ENCODE assay signal across 9 cellular contexts in the genomic region with DNA sequence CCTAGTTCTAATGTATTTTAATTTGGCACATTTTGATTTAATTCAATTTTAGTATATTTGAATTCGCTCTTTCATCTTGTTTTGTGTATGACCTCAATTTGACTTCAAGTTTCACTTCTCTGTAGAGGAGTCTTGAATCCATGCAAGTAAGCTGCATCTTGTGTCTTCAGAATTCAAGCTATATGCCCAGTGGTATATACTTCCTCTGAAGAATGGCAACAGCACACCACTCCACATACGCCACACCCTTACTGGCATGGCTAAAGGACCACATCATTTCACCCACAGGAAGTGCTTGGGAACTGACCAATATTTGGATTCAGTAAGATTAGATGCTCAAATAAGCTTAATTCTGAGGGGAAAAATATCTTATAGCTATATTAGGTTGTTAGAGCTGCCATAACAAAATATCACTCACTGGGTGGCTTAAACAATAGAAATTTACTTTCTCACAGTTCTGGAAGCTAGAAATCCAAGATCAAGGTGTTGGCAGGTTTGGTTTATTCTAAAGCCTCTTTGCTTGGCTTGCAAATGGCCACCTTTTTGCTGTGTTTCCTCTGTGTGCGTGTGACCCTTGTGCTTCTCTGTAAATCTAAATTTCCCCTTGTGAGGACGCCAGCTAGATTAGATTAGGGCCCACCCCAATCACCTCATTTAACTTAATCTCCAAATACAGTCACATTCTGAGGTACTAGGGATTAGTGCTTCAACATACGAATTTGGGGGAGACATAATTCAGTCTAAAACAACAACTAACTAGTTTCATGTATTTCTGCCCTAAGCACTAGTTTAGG. TPM values are rescaled to one million over a fixed set of nuclear protein-coding genes. Genes with fewer than 3 reads are reported as not detected.
DNase-seq lines count a peak whose midpoint lies in the region; ATAC-seq and TF ChIP-seq lines count a peak whose summit lies in the region.
"Had no signal": no experiment of that assay in that cellular context is flagged by ENCODE, and none has a peak within 500 bp of the region (broad histone marks: within the 10 kb centered on the region; RNA-seq: fewer than 3 reads in every experiment).

No MANE protein-coding gene starts in this region.

- H3K27ac ChIP-seq in CD8-positive, alpha-beta T cell (ENCODE audit: low read depth, low read length) = peak overlapping the region; percentile 78
- no peak overlapping the region for H3K27ac ChIP-seq in A673 (ENCODE audit: low read depth, low read length, poor library complexity, severe bottlenecking)

- CTCF ChIA-PET in CD8-positive, alpha-beta T cell (lab: Charles Lee) = interaction anchor here (0.6 to 1.9 kb wide), 5 partner anchors 82 to 334 kb away, joined by 3 to 6 read pairs (median 3); no protein-coding TSS in a partner anchor
- CTCF ChIA-PET in A673 (lab: Charles Lee) = no interaction called here

- H3K27me3 Mint-ChIP-seq in CD8-positive, alpha-beta T cell (ENCODE audit: low read depth) = no peaks in the 10 kb centered on the region

- intact Hi-C loops in CD8-positive, alpha-beta T cell (cut with DNase I, micrococcal nuclease) = loop anchor here (5.0 to 10.0 kb wide), 7 partner anchors 164 to 1336 kb away; a partner anchor contains a TSS
- intact Hi-C loops in A673 (cut with micrococcal nuclease; ENCODE audit: unreplicated experiment) = loop anchor here (5.0 kb wide), 1 partner anchor 239 kb away; a partner anchor contains a TSS

- H3K27me3 ChIP-seq in CD8-positive, alpha-beta T cell (ENCODE audit: insufficient read depth, low read length) = no peaks in the 10 kb centered on the region
- no peaks in the 10 kb centered on the region for H3K27me3 ChIP-seq in A673 (replicated peaks; ENCODE audit: insufficient read depth, low read depth, low read length, poor library complexity)
- H3K27me3 ChIP-seq: esophagus squamous epithelium had no signal

- no peak for ATAC-seq in CD8-positive, alpha-beta T cell
- ATAC-seq in GM21526 (IDR thresholded peaks at IDR 0.05; ENCODE audit: low FRiP score, unreplicated experiment) = peak; percentile 40
- no peak for ATAC-seq in GM18873 (IDR thresholded peaks at IDR 0.05; ENCODE audit: low FRiP score, unreplicated experiment)

- no peak for TF ChIP-seq CTCF in CD8-positive, alpha-beta T cell (IDR thresholded peaks at IDR 0.05)
- TF ChIP-seq CTCF in A673 (conservative IDR thresholded peaks at IDR 0.05; ENCODE audit: low read depth, low read length) = no peak

- POLR2A ChIA-PET in CD8-positive, alpha-beta T cell (lab: Charles Lee) = interaction anchor here (0.6 to 1.6 kb wide), 6 partner anchors 10 to 182 kb away, joined by 3 to 6 read pairs (median 4); a partner anchor contains a TSS
- POLR2A ChIA-PET in A673 (lab: Charles Lee; ENCODE audit: low non-redundant PET) = no interaction called here

- peak overlapping the region; percentile 53 for H3K4me3 ChIP-seq in CD8-positive, alpha-beta T cell (ENCODE audit: low read depth, low read length)
- H3K4me3 ChIP-seq in A673 (ENCODE audit: low read depth, low read length, poor library complexity, severe bottlenecking) = no peak overlapping the region

- H3K36me3 Mint-ChIP-seq in CD8-positive, alpha-beta T cell = peaks cover 15% of the 10 kb centered on the region

- H3K36me3 ChIP-seq in CD8-positive, alpha-beta T cell (ENCODE audit: insufficient read depth, low read length) = no peaks in the 10 kb centered on the region
- no peaks in the 10 kb centered on the region for H3K36me3 ChIP-seq in A673 (ENCODE audit: insufficient read depth, low read length, poor library complexity, severe bottlenecking)
- H3K36me3 ChIP-seq: esophagus squamous epithelium had no signal

- H3K27ac Mint-ChIP-seq in CD8-positive, alpha-beta T cell = peak overlapping the region; percentile 99

- no peaks in the 10 kb centered on the region for H3K9me3 Mint-ChIP-seq in CD8-positive, alpha-beta T cell

- H3K4me1 Mint-ChIP-seq in CD8-positive, alpha-beta T cell (ENCODE audit: low read depth) = peaks cover 68% of the 10 kb centered on the region

- H3K4me1 ChIP-seq in CD8-positive, alpha-beta T cell (ENCODE audit: insufficient read depth, low read length) = peaks cover 53% of the 10 kb centered on the region
- H3K4me1 ChIP-seq in A673 (ENCODE audit: insufficient read depth, low read length, poor library complexity, severe bottlenecking) = no peaks in the 10 kb centered on the region

- no peak for DNase-seq in CD8-positive, alpha-beta T cell
- DNase-seq in NOMO-1 treated with dmso at 0.1 percent for 144 hours (lab: John Stamatoyannopoulos, UW; ENCODE audit: unreplicated experiment) (peak; percentile 42), fibroblast of peridontal ligament (ENCODE audit: extremely low read depth) (peak; percentile 14), HuH-7 (ENCODE audit: low spot score) (no peak), A673 (ENCODE audit: low spot score) (no peak), NCI-H187 treated with DMSO at 0.1 percent for 48 hours (lab: John Stamatoyannopoulos, UW) (no peak)
- DNase-seq: esophagus squamous epithelium had no signal

- BruUV-seq in A673 (replicated peaks; lab: Mats Ljungman, UMichigan) = no TSS peak

- H3K4me3 Mint-ChIP-seq in CD8-positive, alpha-beta T cell = peak overlapping the region; percentile 93

- no peaks in the 10 kb centered on the region for H3K9me3 ChIP-seq in CD8-positive, alpha-beta T cell (ENCODE audit: low read length)
- H3K9me3 ChIP-seq in A673 (ENCODE audit: low read depth, low read length, poor library complexity, severe bottlenecking) = no peaks in the 10 kb centered on the region
- H3K9me3 ChIP-seq: esophagus squamous epithelium had no signal

RNA-seq across cellular contexts. Expression of a gene that starts 2.8 kb away (rescaled TPM):
- 10 to 100 TPM; 15.6 to 17.1 TPM for total RNA-seq in CD8-positive, alpha-beta T cell
- total RNA-seq in A673 (2021) = 69.6 and 75.6 TPM in 2 replicates

RNA-seq across cellular contexts. Expression of a gene that starts 43.8 kb away (rescaled TPM):
- 10 to 100 TPM; 32.9 to 34.1 TPM for total RNA-seq in CD8-positive, alpha-beta T cell
- 14.3 and 16.9 TPM in 2 replicates for total RNA-seq in A673 (2021)

Comparison
In these comparisons a context has a peak if more than half of its experiments do, and no peak if none do; other contexts are left out.
1. DNase-seq: peak in NOMO-1 treated with dmso at 0.1 percent for 144 hours (single experiment) and fibroblast of peridontal ligament (single experiment); none in CD8-positive, alpha-beta T cell (0 of 7), HuH-7 (single experiment), A673 (single experiment) and NCI-H187 treated with DMSO at 0.1 percent for 48 hours (single experiment).